8 cellular contexts compared by ENCODE assay signal in the genomic region with DNA sequence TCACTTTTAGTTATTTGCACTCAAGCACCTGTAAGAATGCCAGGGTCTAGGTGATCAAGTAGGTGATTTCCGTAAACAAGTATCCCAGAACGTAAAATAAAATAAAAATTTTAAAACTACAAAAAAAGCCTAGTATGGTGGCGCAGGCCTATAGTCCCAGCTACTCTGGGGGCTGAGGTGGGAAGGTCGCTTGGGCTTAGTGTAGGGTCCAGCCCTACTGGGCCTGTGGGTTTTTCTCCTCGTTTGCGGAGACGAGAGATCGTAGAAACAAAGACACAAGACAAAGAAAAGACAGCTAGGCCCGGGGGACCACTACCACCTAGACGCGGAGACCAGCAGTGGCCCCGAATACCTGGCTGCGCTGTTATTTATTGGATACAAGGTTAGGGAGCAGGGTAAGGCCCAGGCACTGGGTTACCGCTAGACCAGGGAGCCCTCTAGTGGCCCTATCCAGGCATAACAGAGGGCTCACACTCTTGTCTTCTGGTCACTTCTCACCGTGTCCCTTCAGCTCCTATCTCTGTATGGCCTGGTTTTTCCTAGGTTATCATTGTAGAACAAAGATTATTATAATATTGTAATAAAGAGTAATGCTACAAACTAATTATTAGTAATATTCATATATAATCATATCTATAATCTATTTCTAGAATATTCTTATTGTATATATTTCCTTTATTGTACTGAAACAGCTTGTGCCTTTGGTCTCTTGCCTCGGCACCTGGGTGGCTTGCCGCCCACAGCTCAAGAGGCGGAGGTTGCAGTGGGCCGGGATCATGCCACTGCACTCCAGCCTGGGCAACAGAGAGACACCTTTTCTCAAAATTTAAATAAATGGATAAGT.
DNase-seq lines count a peak whose midpoint lies in the region; ATAC-seq lines count a peak whose summit lies in the region.

No MANE protein-coding gene starts in this region.

- H3K4me3 Mint-ChIP-seq in activated naive CD8-positive, alpha-beta T cell treated with anti-CD3 and anti-CD28 coated beads, Interleukin-2, amount 50 U/mL, for 24 hours, result no peak overlapping the region

- no peaks in the 10 kb centered on the region for H3K36me3 Mint-ChIP-seq in activated naive CD8-positive, alpha-beta T cell treated with anti-CD3 and anti-CD28 coated beads, Interleukin-2, amount 50 U/mL, for 24 hours (ENCODE audit: low read depth)

- DNase-seq in DMS153 treated with DMSO at 0.1 percent for 48 hours (lab: John Stamatoyannopoulos, UW; ENCODE audit: unreplicated experiment) (peak; percentile 45), DMS153 (lab: John Stamatoyannopoulos, UW) (no peak), SHP77 treated with DMSO at 0.1 percent for 48 hours (lab: John Stamatoyannopoulos, UW) (peak; percentile 10), iPS-NIHi11 (ENCODE audit: low spot score) (peak; percentile 28)
- DNase-seq in activated naive CD8-positive, alpha-beta T cell treated with anti-CD3 and anti-CD28 coated beads, Interleukin-2, amount 50 U/mL, for 24 hours, result peak; percentile 30
- DNase-seq in stimulated activated CD4-positive, alpha-beta T cell treated with anti-CD3 and anti-CD28 coated beads, Interleukin-1b, Interleukin-23, amount 100 ng/mL, for 48 hours, result peak; percentile 30
- DNase-seq in NK-92 treated with Interleukin-12 subunit alpha and Interleukin-12 subunit beta, amount 100 ng/mL, for 24 hours (lab: John Stamatoyannopoulos, UW), result no peak

- H3K4me1 Mint-ChIP-seq in activated naive CD8-positive, alpha-beta T cell treated with anti-CD3 and anti-CD28 coated beads, Interleukin-2, amount 50 U/mL, for 24 hours, result no peaks in the 10 kb centered on the region

- H3K27me3 Mint-ChIP-seq in activated naive CD8-positive, alpha-beta T cell treated with anti-CD3 and anti-CD28 coated beads, Interleukin-2, amount 50 U/mL, for 24 hours, result no peaks in the 10 kb centered on the region

- H3K27ac Mint-ChIP-seq in activated naive CD8-positive, alpha-beta T cell treated with anti-CD3 and anti-CD28 coated beads, Interleukin-2, amount 50 U/mL, for 24 hours, result no peak overlapping the region

- peak; percentile 54 for ATAC-seq in HG03432 (IDR thresholded peaks at IDR 0.05; ENCODE audit: unreplicated experiment)
- ATAC-seq in activated naive CD8-positive, alpha-beta T cell treated with anti-CD3 and anti-CD28 coated beads, Interleukin-2, amount 50 U/mL, for 24 hours, result no peak

- H3K9me3 Mint-ChIP-seq in activated naive CD8-positive, alpha-beta T cell treated with anti-CD3 and anti-CD28 coated beads, Interleukin-2, amount 50 U/mL, for 24 hours, result no peaks in the 10 kb centered on the region

Comparison
In these comparisons a context has a peak if more than half of its experiments do, and no peak if none do; other contexts are left out.
1. DNase-seq: peak in DMS153 treated with DMSO at 0.1 percent for 48 hours (single experiment), SHP77 treated with DMSO at 0.1 percent for 48 hours (single experiment), activated naive CD8-positive, alpha-beta T cell treated with anti-CD3 and anti-CD28 coated beads, Interleukin-2, amount 50 U/mL, for 24 hours (single experiment), iPS-NIHi11 (single experiment) and stimulated activated CD4-positive, alpha-beta T cell treated with anti-CD3 and anti-CD28 coated beads, Interleukin-1b, Interleukin-23, amount 100 ng/mL, for 48 hours (single experiment); none in DMS153 (single experiment) and NK-92 treated with Interleukin-12 subunit alpha and Interleukin-12 subunit beta, amount 100 ng/mL, for 24 hours (single experiment).